In genomic region chr5:150489358-150490295, GRCh38 we compare ENCODE assay signal across 8 cellular contexts. TPM values are rescaled to one million over a fixed set of nuclear protein-coding genes. Genes with fewer than 3 reads are reported as not detected.
DNase-seq lines count a peak whose midpoint lies in the region; ATAC-seq and TF ChIP-seq lines count a peak whose summit lies in the region.

No MANE protein-coding gene starts in this region.

- no peaks in the 10 kb centered on the region for H3K9me3 ChIP-seq in naive thymus-derived CD4-positive, alpha-beta T cell (ENCODE audit: control insufficient read depth in 2 of 3, low read length in 3 of 3)

- no peak overlapping the region for H3K4me3 Mint-ChIP-seq in naive thymus-derived CD4-positive, alpha-beta T cell

- POLR2A ChIA-PET in naive thymus-derived CD4-positive, alpha-beta T cell (lab: Charles Lee), result no interaction called here

- intact Hi-C loops in naive thymus-derived CD4-positive, alpha-beta T cell (cut with micrococcal nuclease), result no loop called here

- ATAC-seq in GM19467 (IDR thresholded peaks at IDR 0.05; ENCODE audit: unreplicated experiment), result peak; percentile 85
- ATAC-seq in HG03457 (IDR thresholded peaks at IDR 0.05; ENCODE audit: unreplicated experiment), result peak; percentile 76
- peak; percentile 43 for ATAC-seq in naive thymus-derived CD4-positive, alpha-beta T cell

- no peaks in the 10 kb centered on the region for H3K9me3 Mint-ChIP-seq in naive thymus-derived CD4-positive, alpha-beta T cell

- peaks cover 0 to 25% (median 4%) of the 10 kb centered on the region in 5 donors for H3K27me3 Mint-ChIP-seq in naive thymus-derived CD4-positive, alpha-beta T cell

- no peaks in the 10 kb centered on the region for H3K27me3 ChIP-seq in brain microvascular endothelial cell (replicated peaks)
- H3K27me3 ChIP-seq in naive thymus-derived CD4-positive, alpha-beta T cell (ENCODE audit: control insufficient read depth in 2 of 2, insufficient read depth in 2 of 2, low read length in 2 of 2), result no peaks in the 10 kb centered on the region

- H3K27ac Mint-ChIP-seq in naive thymus-derived CD4-positive, alpha-beta T cell, result no peak overlapping the region

- H3K4me1 Mint-ChIP-seq in naive thymus-derived CD4-positive, alpha-beta T cell, result peaks cover 7 to 28% (median 15%) of the 10 kb centered on the region in 7 donors

- peaks cover 3 to 5% of the 10 kb centered on the region in 2 donors for H3K4me1 ChIP-seq in naive thymus-derived CD4-positive, alpha-beta T cell (ENCODE audit: control insufficient read depth in 2 of 2, insufficient read depth in 2 of 2, low read length in 2 of 2)

- DNase-seq in AG10803 (ENCODE audit: low read depth) (peak; percentile 36), brain microvascular endothelial cell (peak; percentile 53), NCI-H187 treated with DMSO at 0.1 percent for 48 hours (lab: John Stamatoyannopoulos, UW) (no peak), NCI-H345 treated with DMSO at 0.1 percent for 48 hours (lab: John Stamatoyannopoulos, UW; ENCODE audit: unreplicated experiment) (no peak)
- DNase-seq in naive thymus-derived CD4-positive, alpha-beta T cell, result no peak
- no peak for DNase-seq in stimulated activated CD4-positive, alpha-beta T cell treated with anti-CD3 and anti-CD28 coated beads, Interleukin-4, amount 100 ng/mL, for 4 hours

- no peaks in the 10 kb centered on the region for H3K36me3 Mint-ChIP-seq in naive thymus-derived CD4-positive, alpha-beta T cell

- in situ Hi-C loops in brain microvascular endothelial cell (cut with HindIII; ENCODE audit: low pct_ligation_motif_present, low sequenced_read_pairs), result no loop called here

- H3K27ac ChIP-seq in brain microvascular endothelial cell, result peak overlapping the region; percentile 55
- H3K27ac ChIP-seq in naive thymus-derived CD4-positive, alpha-beta T cell (ENCODE audit: low read depth, low read length), result no peak overlapping the region

- no peaks in the 10 kb centered on the region for H3K36me3 ChIP-seq in brain microvascular endothelial cell (replicated peaks)
- no peaks in the 10 kb centered on the region for H3K36me3 ChIP-seq in naive thymus-derived CD4-positive, alpha-beta T cell (ENCODE audit: control insufficient read depth in 2 of 3, insufficient read depth in 3 of 3, low read length in 3 of 3)

- H3K4me3 ChIP-seq in AG10803 (ENCODE audit: low read length) (peak overlapping the region; percentile 86), brain microvascular endothelial cell (ENCODE audit: low read depth, low read length) (no peak overlapping the region)
- no peak overlapping the region for H3K4me3 ChIP-seq in naive thymus-derived CD4-positive, alpha-beta T cell (ENCODE audit: low read length)

- CTCF ChIA-PET in naive thymus-derived CD4-positive, alpha-beta T cell (lab: Charles Lee), result no interaction called here

- no peak for TF ChIP-seq CTCF in AG10803 (conservative IDR thresholded peaks at IDR 0.05; ENCODE audit: low read length)
- peak; percentile 4 for TF ChIP-seq CTCF in brain microvascular endothelial cell (IDR thresholded peaks at IDR 0.05; ENCODE audit: low read depth, low read length, missing control alignments)

RNA-seq across cellular contexts. Expression of gene NDST1, which starts 18.3 kb away (rescaled TPM):
- total RNA-seq in naive thymus-derived CD4-positive, alpha-beta T cell, result 10 to 100 TPM in 1 of 5 experiments, 1 to 10 TPM in 4; 1.0 to 17.5 (median 1.6) TPM
- 1 to 10 TPM in 1 of 2 donors, under 1 TPM in 1; 0.69 to 1.1 TPM for polyA plus RNA-seq in naive thymus-derived CD4-positive, alpha-beta T cell

RNA-seq across cellular contexts. Expression of gene RPS14, which starts 40.1 kb away (rescaled TPM):
- 1,000 to 10,000 TPM; 2,331 to 7,378 (median 6,414) TPM for total RNA-seq in naive thymus-derived CD4-positive, alpha-beta T cell
- over 10,000 TPM in 1 of 2 donors, 1,000 to 10,000 TPM in 1; 8,640 to 11,248 TPM for polyA plus RNA-seq in naive thymus-derived CD4-positive, alpha-beta T cell

Comparison
In these comparisons a context has a peak if more than half of its experiments do, and no peak if none do; other contexts are left out.
1. DNase-seq: peak in AG10803 (single experiment) and brain microvascular endothelial cell (single experiment); none in naive thymus-derived CD4-positive, alpha-beta T cell (0 of 9), stimulated activated CD4-positive, alpha-beta T cell treated with anti-CD3 and anti-CD28 coated beads, Interleukin-4, amount 100 ng/mL, for 4 hours (0 of 2), NCI-H187 treated with DMSO at 0.1 percent for 48 hours (single experiment) and NCI-H345 treated with DMSO at 0.1 percent for 48 hours (single experiment).
2. Peak in every context shown above with its lines, with median percentiles within 50 percentile points of each other: ATAC-seq.